1 cellular context compared by ENCODE assay signal in genomic region chr1:6044481-6045109, GRCh38.
TF ChIP-seq lines count a peak whose summit lies in the region.

No MANE protein-coding gene starts in this region.

TF ChIP-seq in GM12878, 131 proteins besides CTCF, POLR2A, EP300 and RAD21:
- TF ChIP-seq TAF1 (IDR thresholded peaks at IDR 0.05; ENCODE audit: borderline replicate concordance, low read depth, low read length): no peak
- TF ChIP-seq CBX3 (IDR thresholded peaks at IDR 0.05; ENCODE audit: borderline replicate concordance, low read depth): no peak
- no peak for TF ChIP-seq RCOR1 (conservative IDR thresholded peaks at IDR 0.05; ENCODE audit: low read depth, low read length)
- 0 out of 2 replicates have a peak, but pooled peaks have one; percentile 23 for TF ChIP-seq POLR2AphosphoS2 (IDR thresholded peaks at IDR 0.05; ENCODE audit: low read depth, low read length)
